Comparison of ENCODE assay signal across 1 cellular context in the genomic region with DNA sequence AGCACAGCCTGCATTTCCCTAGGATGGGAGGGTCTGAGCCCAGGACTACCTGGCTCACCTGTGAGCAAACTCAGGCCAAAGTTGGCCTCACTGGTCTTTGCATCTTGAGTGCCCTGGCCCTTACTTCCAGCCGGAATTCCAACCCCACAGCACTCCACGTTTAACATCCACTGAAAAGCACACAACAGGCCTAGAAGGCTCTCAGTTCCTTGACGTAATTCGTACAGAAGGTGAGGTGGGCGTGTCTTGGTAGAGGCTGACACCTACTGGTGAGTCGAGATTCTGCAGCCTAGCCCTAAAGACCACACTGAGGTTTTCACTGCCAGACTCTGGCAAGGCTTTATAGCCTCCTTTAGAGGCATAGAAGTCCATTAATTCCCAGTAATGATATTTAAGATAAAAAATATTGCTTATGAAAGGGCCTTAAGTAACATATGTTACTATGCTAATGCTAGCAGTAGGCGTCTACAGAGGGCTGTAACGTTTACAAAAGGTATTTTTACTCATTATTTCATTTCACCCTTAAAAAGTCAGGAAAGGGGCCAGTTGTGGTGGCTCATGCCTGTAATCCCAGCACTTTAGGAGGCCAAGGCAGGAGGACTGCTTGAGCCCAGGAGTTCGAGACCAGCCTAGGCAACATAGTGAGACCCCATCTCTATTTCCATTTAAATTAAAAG.
TF ChIP-seq lines count a peak whose summit lies in the region.

No MANE protein-coding gene starts in this region.

TF ChIP-seq in K562, 482 proteins besides CTCF, POLR2A, EP300 and RAD21 (continued from another document and continues in another):
- TF ChIP-seq ZNF224 (CRISPR knock-in tag; IDR thresholded peaks at IDR 0.05) (no peak), TOE1 (IDR thresholded peaks at IDR 0.05; ENCODE audit: borderline replicate concordance) (no peak), TOE1 (CRISPR knock-in tag; IDR thresholded peaks at IDR 0.05; ENCODE audit: borderline replicate concordance, low read depth) (no peak), RBM14 (IDR thresholded peaks at IDR 0.05; ENCODE audit: borderline replicate concordance, insufficient read depth, low read depth, low read length) (no peak), MCM2 (IDR thresholded peaks at IDR 0.05; ENCODE audit: low read depth) (no peak), NFIX (CRISPR knock-in tag; IDR thresholded peaks at IDR 0.05; ENCODE audit: low read depth) (no peak), TEAD2 (tag; IDR thresholded peaks at IDR 0.05) (no peak), ZBTB7A (IDR thresholded peaks at IDR 0.05; ENCODE audit: borderline replicate concordance, control insufficient read depth, low read depth, low read length) (no peak), YY1 (IDR thresholded peaks at IDR 0.05; ENCODE audit: borderline replicate concordance in 1 of 3, control insufficient read depth in 1 of 3, extremely low read depth in 1 of 3, insufficient read depth in 3 of 3, insufficient read length in 1 of 3, insufficient replicate concordance in 2 of 3, low read depth in 1 of 3, low read length in 2 of 3) (no peak), OTX1 (CRISPR knock-in tag; IDR thresholded peaks at IDR 0.05) (no peak), MTA3 (IDR thresholded peaks at IDR 0.05; ENCODE audit: borderline replicate concordance) (no peak), NFE2 (IDR thresholded peaks at IDR 0.05; ENCODE audit: low read depth) (no peak), ESRRA (IDR thresholded peaks at IDR 0.05; ENCODE audit: borderline replicate concordance, low read depth) (no peak), ZKSCAN3 (CRISPR knock-in tag; IDR thresholded peaks at IDR 0.05) (no peak), ZNF444 (CRISPR knock-in tag; IDR thresholded peaks at IDR 0.05) (no peak), PHF8 (IDR thresholded peaks at IDR 0.05; ENCODE audit: borderline replicate concordance, low read length) (no peak), POLR2G (IDR thresholded peaks at IDR 0.05; ENCODE audit: low read depth, low read length) (no peak), FOXM1 (IDR thresholded peaks at IDR 0.05; ENCODE audit: low read depth) (no peak), FOXM1 (CRISPR knock-in tag; IDR thresholded peaks at IDR 0.05; ENCODE audit: low read depth) (no peak), RB1 (IDR thresholded peaks at IDR 0.05; ENCODE audit: low read depth) (peak; percentile 48; the same call in 1 of the 2 replicates), ZMIZ1 (IDR thresholded peaks at IDR 0.05; ENCODE audit: low read depth in 2 of 2, low read length in 2 of 2) (no peak), GABPB2 (CRISPR knock-in tag; conservative IDR thresholded peaks at IDR 0.05) (no peak), POLR3A (IDR thresholded peaks at IDR 0.05; ENCODE audit: borderline replicate concordance, extremely low read depth, insufficient read depth, insufficient read length) (no peak), POU5F1 (IDR thresholded peaks at IDR 0.05; ENCODE audit: borderline replicate concordance, low read depth, low read length, partially characterized antibody) (no peak), ZNF668 (CRISPR knock-in tag; IDR thresholded peaks at IDR 0.05) (no peak), ZBTB8A (IDR thresholded peaks at IDR 0.05; ENCODE audit: partially characterized antibody) (no peak), KDM1A (IDR thresholded peaks at IDR 0.05) (no peak; a peak in 1 of 4 replicates), KLF1 (tag; IDR thresholded peaks at IDR 0.05) (no peak), CEBPG (CRISPR knock-in tag; IDR thresholded peaks at IDR 0.05) (no peak; the same call in 1 of the 2 replicates), CEBPG (tag; conservative IDR thresholded peaks at IDR 0.05 in 1 of 2, IDR thresholded peaks at IDR 0.05 in 1 of 2) (no peak), CREM (IDR thresholded peaks at IDR 0.05; ENCODE audit: low read depth) (peak; percentile 81), ZNF318 (IDR thresholded peaks at IDR 0.05; ENCODE audit: borderline replicate concordance in 1 of 2, low read depth in 1 of 2) (no peak), MTA1 (IDR thresholded peaks at IDR 0.05; ENCODE audit: borderline replicate concordance) (no peak), HNRNPL (IDR thresholded peaks at IDR 0.05; ENCODE audit: low read depth, low read length) (no peak)
- TF ChIP-seq, protein P1, sequence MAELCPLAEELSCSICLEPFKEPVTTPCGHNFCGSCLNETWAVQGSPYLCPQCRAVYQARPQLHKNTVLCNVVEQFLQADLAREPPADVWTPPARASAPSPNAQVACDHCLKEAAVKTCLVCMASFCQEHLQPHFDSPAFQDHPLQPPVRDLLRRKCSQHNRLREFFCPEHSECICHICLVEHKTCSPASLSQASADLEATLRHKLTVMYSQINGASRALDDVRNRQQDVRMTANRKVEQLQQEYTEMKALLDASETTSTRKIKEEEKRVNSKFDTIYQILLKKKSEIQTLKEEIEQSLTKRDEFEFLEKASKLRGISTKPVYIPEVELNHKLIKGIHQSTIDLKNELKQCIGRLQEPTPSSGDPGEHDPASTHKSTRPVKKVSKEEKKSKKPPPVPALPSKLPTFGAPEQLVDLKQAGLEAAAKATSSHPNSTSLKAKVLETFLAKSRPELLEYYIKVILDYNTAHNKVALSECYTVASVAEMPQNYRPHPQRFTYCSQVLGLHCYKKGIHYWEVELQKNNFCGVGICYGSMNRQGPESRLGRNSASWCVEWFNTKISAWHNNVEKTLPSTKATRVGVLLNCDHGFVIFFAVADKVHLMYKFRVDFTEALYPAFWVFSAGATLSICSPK (IDR thresholded peaks at IDR 0.05; ENCODE audit: borderline replicate concordance) = no peak
- TF ChIP-seq, protein P2, sequence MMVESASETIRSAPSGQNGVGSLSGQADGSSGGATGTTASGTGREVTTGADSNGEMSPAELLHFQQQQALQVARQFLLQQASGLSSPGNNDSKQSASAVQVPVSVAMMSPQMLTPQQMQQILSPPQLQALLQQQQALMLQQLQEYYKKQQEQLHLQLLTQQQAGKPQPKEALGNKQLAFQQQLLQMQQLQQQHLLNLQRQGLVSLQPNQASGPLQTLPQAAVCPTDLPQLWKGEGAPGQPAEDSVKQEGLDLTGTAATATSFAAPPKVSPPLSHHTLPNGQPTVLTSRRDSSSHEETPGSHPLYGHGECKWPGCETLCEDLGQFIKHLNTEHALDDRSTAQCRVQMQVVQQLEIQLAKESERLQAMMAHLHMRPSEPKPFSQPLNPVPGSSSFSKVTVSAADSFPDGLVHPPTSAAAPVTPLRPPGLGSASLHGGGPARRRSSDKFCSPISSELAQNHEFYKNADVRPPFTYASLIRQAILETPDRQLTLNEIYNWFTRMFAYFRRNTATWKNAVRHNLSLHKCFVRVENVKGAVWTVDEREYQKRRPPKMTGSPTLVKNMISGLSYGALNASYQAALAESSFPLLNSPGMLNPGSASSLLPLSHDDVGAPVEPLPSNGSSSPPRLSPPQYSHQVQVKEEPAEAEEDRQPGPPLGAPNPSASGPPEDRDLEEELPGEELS (CRISPR knock-in tag; IDR thresholded peaks at IDR 0.05; ENCODE audit: borderline replicate concordance) = no peak
- TF ChIP-seq, protein P3, sequence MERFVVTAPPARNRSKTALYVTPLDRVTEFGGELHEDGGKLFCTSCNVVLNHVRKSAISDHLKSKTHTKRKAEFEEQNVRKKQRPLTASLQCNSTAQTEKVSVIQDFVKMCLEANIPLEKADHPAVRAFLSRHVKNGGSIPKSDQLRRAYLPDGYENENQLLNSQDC (CRISPR knock-in tag; IDR thresholded peaks at IDR 0.05) = no peak
- TF ChIP-seq, protein P4, sequence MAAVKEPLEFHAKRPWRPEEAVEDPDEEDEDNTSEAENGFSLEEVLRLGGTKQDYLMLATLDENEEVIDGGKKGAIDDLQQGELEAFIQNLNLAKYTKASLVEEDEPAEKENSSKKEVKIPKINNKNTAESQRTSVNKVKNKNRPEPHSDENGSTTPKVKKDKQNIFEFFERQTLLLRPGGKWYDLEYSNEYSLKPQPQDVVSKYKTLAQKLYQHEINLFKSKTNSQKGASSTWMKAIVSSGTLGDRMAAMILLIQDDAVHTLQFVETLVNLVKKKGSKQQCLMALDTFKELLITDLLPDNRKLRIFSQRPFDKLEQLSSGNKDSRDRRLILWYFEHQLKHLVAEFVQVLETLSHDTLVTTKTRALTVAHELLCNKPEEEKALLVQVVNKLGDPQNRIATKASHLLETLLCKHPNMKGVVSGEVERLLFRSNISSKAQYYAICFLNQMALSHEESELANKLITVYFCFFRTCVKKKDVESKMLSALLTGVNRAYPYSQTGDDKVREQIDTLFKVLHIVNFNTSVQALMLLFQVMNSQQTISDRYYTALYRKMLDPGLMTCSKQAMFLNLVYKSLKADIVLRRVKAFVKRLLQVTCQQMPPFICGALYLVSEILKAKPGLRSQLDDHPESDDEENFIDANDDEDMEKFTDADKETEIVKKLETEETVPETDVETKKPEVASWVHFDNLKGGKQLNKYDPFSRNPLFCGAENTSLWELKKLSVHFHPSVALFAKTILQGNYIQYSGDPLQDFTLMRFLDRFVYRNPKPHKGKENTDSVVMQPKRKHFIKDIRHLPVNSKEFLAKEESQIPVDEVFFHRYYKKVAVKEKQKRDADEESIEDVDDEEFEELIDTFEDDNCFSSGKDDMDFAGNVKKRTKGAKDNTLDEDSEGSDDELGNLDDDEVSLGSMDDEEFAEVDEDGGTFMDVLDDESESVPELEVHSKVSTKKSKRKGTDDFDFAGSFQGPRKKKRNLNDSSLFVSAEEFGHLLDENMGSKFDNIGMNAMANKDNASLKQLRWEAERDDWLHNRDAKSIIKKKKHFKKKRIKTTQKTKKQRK (IDR thresholded peaks at IDR 0.05; ENCODE audit: borderline replicate concordance, low read depth, low read length) = no peak
